14 cellular contexts compared by ENCODE assay signal in genomic region chr19:16216744-16217670, GRCh38. TPM values are rescaled to one million over a fixed set of nuclear protein-coding genes. Genes with fewer than 3 reads are reported as not detected.
DNase-seq lines count a peak whose midpoint lies in the region; ATAC-seq and TF ChIP-seq lines count a peak whose summit lies in the region.
"Had no signal": no experiment of that assay in that cellular context is flagged by ENCODE, and none has a peak within 500 bp of the region (broad histone marks: within the 10 kb centered on the region; RNA-seq: fewer than 3 reads in every experiment).

No MANE protein-coding gene starts in this region.

- BruUV-seq in Calu3 (replicated peaks; lab: Mats Ljungman, UMichigan) = no TSS peak

- peaks cover 21% of the 10 kb centered on the region for H3K9me3 ChIP-seq in upper lobe of right lung

- no peaks in the 10 kb centered on the region for H3K27me3 Mint-ChIP-seq in Calu3 (ENCODE audit: unreplicated experiment)

- intact Hi-C loops in upper lobe of right lung (cut with DNase I) (no loop called here), Calu3 (cut with micrococcal nuclease; ENCODE audit: unreplicated experiment) (no loop called here)

- no peak overlapping the region for H3K4me3 ChIP-seq in upper lobe of right lung
- H3K4me3 ChIP-seq: BLaER1, neural progenitor cell, smooth muscle cell had no signal

- peaks cover 13% of the 10 kb centered on the region for H3K36me3 Mint-ChIP-seq in Calu3 (ENCODE audit: insufficient read depth, unreplicated experiment)

- peak overlapping the region; percentile 6 for H3K27ac ChIP-seq in upper lobe of right lung
- H3K27ac ChIP-seq: BLaER1, neural progenitor cell had no signal

- H3K36me3 ChIP-seq in upper lobe of right lung = peaks cover 56% of the 10 kb centered on the region
- H3K36me3 ChIP-seq: neural progenitor cell had no signal

- no peak overlapping the region for H3K4me3 Mint-ChIP-seq in Calu3 (ENCODE audit: low read depth, unreplicated experiment)

- POLR2A ChIA-PET in HEK293T (lab: Yijun Ruan, JAX) = no interaction called here

- H3K27ac Mint-ChIP-seq in Calu3 (ENCODE audit: unreplicated experiment) = no peak overlapping the region
- H3K27ac Mint-ChIP-seq: neural progenitor cell had no signal

- no peaks in the 10 kb centered on the region for H3K9me3 Mint-ChIP-seq in Calu3 (ENCODE audit: low read depth, unreplicated experiment)

- ATAC-seq in esophagus mucosa (peak; percentile 22), upper lobe of right lung (peak; percentile 66)

- DNase-seq in stimulated activated naive CD4-positive, alpha-beta T cell (lab: John Stamatoyannopoulos, UW) = peak in 4 of 6 experiments; percentile 8 to 66 (median 31)
- DNase-seq in stimulated activated naive CD4-positive, alpha-beta T cell treated with Interleukin-2 at 50 U/mL for 16 hours (lab: John Stamatoyannopoulos, UW) = no peak
- DNase-seq in NCI-H524 (lab: John Stamatoyannopoulos, UW) (peak; percentile 95 to 97), upper lobe of right lung (no peak), Calu3 (no peak), HEK293T (ENCODE audit: extremely low spot score) (no peak), NCI-H748 (lab: John Stamatoyannopoulos, UW; ENCODE audit: unreplicated experiment) (no peak)
- DNase-seq: NCI-H1105 treated with DMSO at 0.1 percent for 48 hours; RPMI8226; stimulated activated CD8-positive, alpha-beta memory T cell treated with anti-CD3 and anti-CD28 coated beads, Interleukin-4, amount 100 ng/mL, for 48 hours had no signal

- H3K27me3 ChIP-seq in upper lobe of right lung = no peaks in the 10 kb centered on the region
- H3K27me3 ChIP-seq: BLaER1, neural progenitor cell had no signal

- CTCF ChIA-PET in Calu3 (lab: Charles Lee) = no interaction called here
- CTCF ChIA-PET in HEK293T (lab: Yijun Ruan, JAX) = no interaction called here

- no peaks in the 10 kb centered on the region for H3K4me1 ChIP-seq in upper lobe of right lung
- H3K4me1 ChIP-seq: BLaER1, neural progenitor cell had no signal

- no peak for TF ChIP-seq CTCF in upper lobe of right lung (IDR thresholded peaks at IDR 0.05)
- no peak for TF ChIP-seq CTCF in Calu3 (IDR thresholded peaks at IDR 0.05; ENCODE audit: unreplicated experiment)

- H3K4me1 Mint-ChIP-seq in Calu3 (ENCODE audit: low read depth, unreplicated experiment) = no peaks in the 10 kb centered on the region

TF ChIP-seq in HEK293T, 16 proteins besides CTCF, POLR2A, EP300 and RAD21:
- no peak for TF ChIP-seq CTBP1 (IDR thresholded peaks at IDR 0.05; ENCODE audit: borderline replicate concordance)
- TF ChIP-seq FOXM1 (IDR thresholded peaks at IDR 0.05; ENCODE audit: borderline replicate concordance) = no peak
- TF ChIP-seq ELF4 (IDR thresholded peaks at IDR 0.05) = no peak
- TF ChIP-seq PKNOX1 (IDR thresholded peaks at IDR 0.05) = no peak
- TF ChIP-seq L3MBTL2 (conservative IDR thresholded peaks at IDR 0.05) = no peak
TF ChIP-seq in HEK293T: peak in this region for 0.

RNA-seq across cellular contexts. Expression of gene AP1M1, which starts 19.3 kb away (rescaled TPM):
- total RNA-seq in esophagus mucosa = 37.7 TPM
- 72.1 TPM for total RNA-seq in upper lobe of right lung
- total RNA-seq in Calu3 (2022) = 28.7 and 31.5 TPM in 2 replicates

RNA-seq across cellular contexts. Expression of gene FAM32A, which starts 31.8 kb away (rescaled TPM):
- 40.4 TPM for total RNA-seq in esophagus mucosa
- 56.4 TPM for total RNA-seq in upper lobe of right lung
- 42.2 and 47.5 TPM in 2 replicates for total RNA-seq in Calu3 (2022)

RNA-seq across cellular contexts. Expression of gene CIB3, which starts 43.7 kb away (rescaled TPM):
- total RNA-seq in esophagus mucosa = not detected
- total RNA-seq in upper lobe of right lung = not detected
- not detected in 2 replicates for total RNA-seq in Calu3 (2022)
- total RNA-seq: smooth muscle cell had no signal

Comparison
In these comparisons a context has a peak if more than half of its experiments do, and no peak if none do; other contexts are left out.
1. DNase-seq: peak in stimulated activated naive CD4-positive, alpha-beta T cell (4 of 6) and NCI-H524 (2 of 2); none in stimulated activated naive CD4-positive, alpha-beta T cell treated with Interleukin-2 at 50 U/mL for 16 hours (single experiment), upper lobe of right lung (single experiment), Calu3 (single experiment), HEK293T (single experiment) and NCI-H748 (single experiment).